Comparison of ENCODE assay signal across 7 cellular contexts in genomic region chr15:75650908-75651809, GRCh38. TPM values are rescaled to one million over a fixed set of nuclear protein-coding genes. Genes with fewer than 3 reads are reported as not detected.
A peak's percentile ranks its signal among the peaks of the same experiment; 100 is the strongest.
DNase-seq lines count a peak whose midpoint lies in the region; ATAC-seq and TF ChIP-seq lines count a peak whose summit lies in the region.

No MANE protein-coding gene starts in this region.

- no peak for ATAC-seq in GM18907 (IDR thresholded peaks at IDR 0.05; ENCODE audit: unreplicated experiment)

- intact Hi-C loops in spleen (cut with DNase I; ENCODE audit: low total_unique reads), result no loop called here

- no peaks in the 10 kb centered on the region for H3K36me3 Mint-ChIP-seq in IgD-negative memory B cell

- peaks cover 0 to 28% (median 5%) of the 10 kb centered on the region in 7 donors for H3K27me3 ChIP-seq in spleen (replicated peaks in 1 of 7)

- peaks cover 7 to 10% (median 8%) of the 10 kb centered on the region in 3 donors for H3K4me1 Mint-ChIP-seq in IgD-negative memory B cell

- peaks cover 0 to 9% (median 0%) of the 10 kb centered on the region in 6 donors for H3K36me3 ChIP-seq in spleen

- H3K9me3 ChIP-seq in iPS-18c (ENCODE audit: control insufficient read depth, insufficient read depth, low read length) (no peaks in the 10 kb centered on the region), spleen (no peaks in the 10 kb centered on the region)

- H3K4me3 ChIP-seq in iPS-18c (ENCODE audit: insufficient read depth, low read depth, low read length) (peak overlapping the region; percentile 24), spleen (peak overlapping the region in 7 of 8 donors; percentile 6 to 95 (median 22))

- peak overlapping the region in 2 of 3 donors; percentile 31 to 46 for H3K27ac Mint-ChIP-seq in IgD-negative memory B cell

- peak overlapping the region in 7 of 8 donors; percentile 52 to 91 (median 72) for H3K27ac ChIP-seq in spleen

- WGBS in spleen, 5 donors, result 52 to 64% (median 56%) methylated on average over 9 of the region's 9 CpGs

- DNase-seq in amniotic epithelial cell (ENCODE audit: low read depth) (peak; percentile 42), spleen (peak; percentile 82), superior temporal gyrus (ENCODE audit: extremely low spot score) (no peak)
- no peak for DNase-seq in activated CD4-positive, alpha-beta T cell treated with anti-CD3 and anti-CD28 coated beads, Interleukin-2, amount 50 U/mL, for 4 hours

- no peak for TF ChIP-seq CTCF in spleen (IDR thresholded peaks at IDR 0.05 in 8 of 11, conservative IDR thresholded peaks at IDR 0.05 in 3 of 11)

- H3K4me3 Mint-ChIP-seq in IgD-negative memory B cell, result peak overlapping the region in 3 of 4 donors; percentile 37 to 65 (median 54)

- H3K27me3 Mint-ChIP-seq in IgD-negative memory B cell, result peaks cover 11% of the 10 kb centered on the region

- peaks cover 38 to 96% (median 75%) of the 10 kb centered on the region in 6 donors for H3K4me1 ChIP-seq in spleen

- no peaks in the 10 kb centered on the region for H3K9me3 Mint-ChIP-seq in IgD-negative memory B cell

- TF ChIP-seq POLR2A in spleen (IDR thresholded peaks at IDR 0.05), result no peak

RNA-seq across cellular contexts. Expression of gene SNX33, which starts 3.4 kb away (rescaled TPM):
- polyA plus RNA-seq in IgD-negative memory B cell (0.05 TPM), spleen (1 to 10 TPM; 4.3 to 7.8 (median 6.3) TPM)
- total RNA-seq in spleen, result 10 to 100 TPM; 10.4 to 22.8 (median 18.3) TPM

RNA-seq across cellular contexts. Expression of gene IMP3, which starts 11.1 kb away (rescaled TPM):
- polyA plus RNA-seq in IgD-negative memory B cell, result 249 TPM
- 100 to 1,000 TPM in 3 of 7 donors, 10 to 100 TPM in 4; 51.3 to 177 (median 67.6) TPM for total RNA-seq in spleen
- polyA plus RNA-seq in spleen, result 100 to 1,000 TPM; 100 to 128 (median 107) TPM

RNA-seq across cellular contexts. Expression of gene SNUPN, which starts 25.6 kb away (rescaled TPM):
- polyA plus RNA-seq in IgD-negative memory B cell (25.4 TPM), spleen (10 to 100 TPM; 16.8 to 24.7 (median 21.3) TPM)
- 10 to 100 TPM; 16.9 to 26.3 (median 22.8) TPM for total RNA-seq in spleen

Comparison
In these comparisons a context has a peak if more than half of its experiments do, and no peak if none do; other contexts are left out.
1. DNase-seq: peak in amniotic epithelial cell (single experiment) and spleen (single experiment); none in activated CD4-positive, alpha-beta T cell treated with anti-CD3 and anti-CD28 coated beads, Interleukin-2, amount 50 U/mL, for 4 hours (0 of 2) and superior temporal gyrus (single experiment).